8 cellular contexts compared by ENCODE assay signal in genomic region chr3:50274371-50275104, GRCh38. TPM values are rescaled to one million over a fixed set of nuclear protein-coding genes. Genes with fewer than 3 reads are reported as not detected.
DNase-seq lines count a peak whose midpoint lies in the region; ATAC-seq and TF ChIP-seq lines count a peak whose summit lies in the region.

No MANE protein-coding gene starts in this region.

- peak overlapping the region; percentile 67 to 98 (median 84) for H3K27ac ChIP-seq in tibial nerve

- DNase-seq in Right ventricle myocardium inferior (ENCODE audit: missing footprints) (no peak), cardiac septum (ENCODE audit: low spot score) (no peak), NT2/D1 (ENCODE audit: low read depth, low spot score) (peak; percentile 73), erythroblast (lab: John Stamatoyannopoulos, UW) (peak; percentile 82 to 91), neural crest cell (ENCODE audit: low read depth, low spot score) (peak; percentile 54), tibial nerve (ENCODE audit: low spot score in 2 of 2) (peak in 1 of 2 donors; percentile 66)
- peak; percentile 91 for DNase-seq in activated CD8-positive, alpha-beta memory T cell treated with anti-CD3 and anti-CD28 coated beads, Interleukin-2, amount 50 U/mL, for 48 hours

- H3K36me3 ChIP-seq in NT2/D1 (ENCODE audit: insufficient read depth, insufficient read length, low read length) (peaks cover 80% of the 10 kb centered on the region), tibial nerve (peaks cover 0 to 19% (median 0%) of the 10 kb centered on the region in 3 donors)

- peaks cover 33% of the 10 kb centered on the region for H3K4me1 Mint-ChIP-seq in neural crest cell

- H3K9me3 ChIP-seq in NT2/D1 (ENCODE audit: insufficient read depth, low read length) (no peaks in the 10 kb centered on the region), tibial nerve (no peaks in the 10 kb centered on the region)

- TF ChIP-seq CTCF in neural crest cell (conservative IDR thresholded peaks at IDR 0.05) (peak; percentile 83), tibial nerve (IDR thresholded peaks at IDR 0.05) (peak; percentile 66 to 89 (median 79))

- H3K36me3 Mint-ChIP-seq in neural crest cell (ENCODE audit: low read depth), result no peaks in the 10 kb centered on the region

- ATAC-seq in Right ventricle myocardium inferior (peak; percentile 33), GM18861 (IDR thresholded peaks at IDR 0.05; ENCODE audit: unreplicated experiment) (no peak)

- TF ChIP-seq POLR2A in erythroblast (IDR thresholded peaks at IDR 0.05; ENCODE audit: low read length) (no peak), tibial nerve (IDR thresholded peaks at IDR 0.05) (no peak)

- no peak overlapping the region for H3K4me3 ChIP-seq in NT2/D1 (ENCODE audit: insufficient read length, low read depth)
- H3K4me3 ChIP-seq in tibial nerve, result peak overlapping the region in 1 of 4 donors; percentile 50

- H3K27me3 ChIP-seq in NT2/D1 (ENCODE audit: insufficient read depth, insufficient read length) (no peaks in the 10 kb centered on the region), tibial nerve (peaks cover 0 to 15% of the 10 kb centered on the region in 2 donors)

- H3K9me3 Mint-ChIP-seq in neural crest cell, result no peaks in the 10 kb centered on the region

- intact Hi-C loops in Right ventricle myocardium inferior (cut with DNase I) (loop anchor here (2.0 to 5.0 kb wide), 2 partner anchors 50 to 152 kb away; no protein-coding TSS in a partner anchor), cardiac septum (cut with DNase I) (loop anchor here (2.0 to 5.0 kb wide), 2 partner anchors 50 to 152 kb away; no protein-coding TSS in a partner anchor)

- H3K27me3 Mint-ChIP-seq in neural crest cell (ENCODE audit: low read depth), result peaks cover 41% of the 10 kb centered on the region

- WGBS in tibial nerve, 2 donors, result 25 to 27% methylated on average over 18 to 26 of the region's 26 CpGs

- H3K27ac Mint-ChIP-seq in neural crest cell (ENCODE audit: unreplicated experiment), result no peak overlapping the region

- H3K9ac ChIP-seq in NT2/D1 (ENCODE audit: insufficient read length, low read depth), result no peak overlapping the region

- peak in 1 of 2 donors; percentile 54 for TF ChIP-seq EP300 in tibial nerve (IDR thresholded peaks at IDR 0.05)

- peak overlapping the region; percentile 54 for H3K4me3 Mint-ChIP-seq in neural crest cell

- H3K4me1 ChIP-seq in NT2/D1 (ENCODE audit: insufficient read depth, insufficient read length) (peaks cover 40% of the 10 kb centered on the region), tibial nerve (peaks cover 0 to 88% (median 53%) of the 10 kb centered on the region in 4 donors)

RNA-seq across cellular contexts. Expression of gene LSMEM2, which starts 4.3 kb away (rescaled TPM):
- total RNA-seq in Right ventricle myocardium inferior, result 29.8 TPM
- 25.7 TPM for total RNA-seq in cardiac septum
- not detected in 2 replicates for total RNA-seq in neural crest cell
- 1 to 10 TPM; 2.0 to 3.1 (median 2.5) TPM for total RNA-seq in tibial nerve

RNA-seq across cellular contexts. Expression of gene SEMA3B, which starts 5.6 kb away (rescaled TPM):
- total RNA-seq in Right ventricle myocardium inferior (19.8 TPM), cardiac septum (26.5 TPM), neural crest cell (2.3 and 2.9 TPM in 2 replicates), tibial nerve (100 to 1,000 TPM; 251 to 334 (median 261) TPM)

RNA-seq across cellular contexts. Expression of gene IFRD2, which starts 17.7 kb away (rescaled TPM):
- total RNA-seq in Right ventricle myocardium inferior, result 69.4 TPM
- total RNA-seq in cardiac septum, result 45.7 TPM
- total RNA-seq in neural crest cell, result 69.2 and 77.1 TPM in 2 replicates
- total RNA-seq in tibial nerve, result 100 to 1,000 TPM in 1 of 4 donors, 10 to 100 TPM in 3; 42.0 to 129 (median 56.2) TPM

RNA-seq across cellular contexts. Expression of gene HYAL3, which starts 24.7 kb away (rescaled TPM):
- 1.4 TPM for total RNA-seq in Right ventricle myocardium inferior
- 1.3 TPM for total RNA-seq in cardiac septum
- total RNA-seq in neural crest cell, result 2.9 and 4.4 TPM in 2 replicates
- 10 to 100 TPM in 1 of 4 donors, 1 to 10 TPM in 3; 1.2 to 17.9 (median 1.8) TPM for total RNA-seq in tibial nerve

RNA-seq across cellular contexts. Expression of gene NAA80, which starts 24.7 kb away (rescaled TPM):
- 5.8 TPM for total RNA-seq in Right ventricle myocardium inferior
- total RNA-seq in cardiac septum, result 8.5 TPM
- total RNA-seq in neural crest cell, result 9.7 and 10.7 TPM in 2 replicates
- 10 to 100 TPM; 12.6 to 24.3 (median 15.9) TPM for total RNA-seq in tibial nerve

Comparison
In these comparisons a context has a peak if more than half of its experiments do, and no peak if none do; other contexts are left out.
1. DNase-seq: peak in NT2/D1 (single experiment), activated CD8-positive, alpha-beta memory T cell treated with anti-CD3 and anti-CD28 coated beads, Interleukin-2, amount 50 U/mL, for 48 hours (single experiment), erythroblast (2 of 2) and neural crest cell (single experiment); none in Right ventricle myocardium inferior (single experiment) and cardiac septum (single experiment).